In the genomic region with DNA sequence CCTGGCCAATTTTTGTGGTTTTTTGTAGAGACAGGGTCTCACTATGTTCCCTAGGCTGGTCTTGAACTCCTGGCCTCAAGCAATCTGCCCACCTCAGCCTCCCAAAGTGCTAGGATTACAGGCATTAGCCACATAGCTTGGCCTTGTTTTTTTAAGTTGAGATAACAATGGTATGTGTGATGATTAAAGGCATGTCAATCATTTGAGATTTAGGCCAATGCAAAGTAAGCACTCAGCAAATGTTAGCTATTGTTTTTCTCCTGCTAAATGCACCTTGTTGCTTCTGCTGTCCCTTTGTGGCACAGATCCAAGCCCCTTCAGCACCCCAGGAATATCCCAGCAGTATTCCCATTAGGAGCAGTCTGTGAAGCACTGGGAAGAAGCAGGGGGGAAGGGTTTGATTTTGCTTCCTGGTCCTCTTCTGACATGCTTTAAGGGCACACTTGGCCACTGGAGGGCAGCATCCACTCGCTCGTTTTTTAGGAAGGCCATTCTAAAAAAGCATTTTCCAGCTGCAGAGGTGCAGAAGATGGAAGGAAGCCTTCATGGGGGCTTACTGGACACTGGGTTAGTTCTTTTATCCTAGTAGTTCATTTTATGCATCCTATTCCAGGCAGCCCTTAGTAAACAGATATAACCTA, we compare ENCODE assay signal across 8 cellular contexts.
DNase-seq lines count a peak whose midpoint lies in the region; ATAC-seq and TF ChIP-seq lines count a peak whose summit lies in the region.

No MANE protein-coding gene starts in this region.

- H3K9me3 Mint-ChIP-seq in activated CD8-positive, alpha-beta memory T cell treated with anti-CD3 and anti-CD28 coated beads, Interleukin-2, amount 10 ng/mL, durations not matched to agents 7 days and 5 days (ENCODE audit: low read depth) = peaks cover 2% of the 10 kb centered on the region

- CTCF ChIA-PET in activated CD8-positive, alpha-beta memory T cell treated with anti-CD3 and anti-CD28 coated beads, Interleukin-2, amount 10 ng/mL, durations not matched to agents 7 days and 5 days (lab: Charles Lee) = interaction anchor here (0.7 to 4.7 kb wide), 22 partner anchors 9 to 587 kb away, joined by 3 to 32 read pairs (median 4); no protein-coding TSS in a partner anchor

- DNase-seq in COLO829 (ENCODE audit: low spot score) = peak; percentile 89
- DNase-seq in HUDEP-2 (lab: John Stamatoyannopoulos, UW; ENCODE audit: unreplicated experiment in 76 of 76) = peak in 56 of 76 experiments; percentile 2 to 66 (median 38)
- DNase-seq in NOMO-1 treated with dmso at 0.1 percent for 144 hours (lab: John Stamatoyannopoulos, UW; ENCODE audit: unreplicated experiment) = peak; percentile 60
- peak; percentile 82 for DNase-seq in activated CD8-positive, alpha-beta memory T cell treated with anti-CD3 and anti-CD28 coated beads, Interleukin-2, amount 10 ng/mL, durations not matched to agents 7 days and 5 days
- peak; percentile 82 for DNase-seq in epithelial cell of esophagus (ENCODE audit: low read depth)
- peak; percentile 83 for DNase-seq in myocyte (ENCODE audit: low read depth)
- peak; percentile 29 to 39 for DNase-seq in stimulated activated CD8-positive, alpha-beta memory T cell treated with anti-CD3 and anti-CD28 coated beads, Interleukin-7, amount 100 ng/mL, for 48 hours (ENCODE audit: extremely low read depth in 1 of 2, low read depth in 1 of 2)

- no peaks in the 10 kb centered on the region for H3K27me3 Mint-ChIP-seq in activated CD8-positive, alpha-beta memory T cell treated with anti-CD3 and anti-CD28 coated beads, Interleukin-2, amount 10 ng/mL, durations not matched to agents 7 days and 5 days

- H3K36me3 Mint-ChIP-seq in activated CD8-positive, alpha-beta memory T cell treated with anti-CD3 and anti-CD28 coated beads, Interleukin-2, amount 10 ng/mL, durations not matched to agents 7 days and 5 days = no peaks in the 10 kb centered on the region

- H3K27ac Mint-ChIP-seq in activated CD8-positive, alpha-beta memory T cell treated with anti-CD3 and anti-CD28 coated beads, Interleukin-2, amount 10 ng/mL, durations not matched to agents 7 days and 5 days = no peak overlapping the region

- H3K4me3 Mint-ChIP-seq in activated CD8-positive, alpha-beta memory T cell treated with anti-CD3 and anti-CD28 coated beads, Interleukin-2, amount 10 ng/mL, durations not matched to agents 7 days and 5 days = no peak overlapping the region

- H3K4me3 ChIP-seq in epithelial cell of esophagus (ENCODE audit: low read length) = no peak overlapping the region

- H3K4me1 Mint-ChIP-seq in activated CD8-positive, alpha-beta memory T cell treated with anti-CD3 and anti-CD28 coated beads, Interleukin-2, amount 10 ng/mL, durations not matched to agents 7 days and 5 days = no peaks in the 10 kb centered on the region

- TF ChIP-seq CTCF in epithelial cell of esophagus (IDR thresholded peaks at IDR 0.05; ENCODE audit: insufficient read depth, low read depth, low read length, missing control alignments) = peak; percentile 84

- ATAC-seq in activated CD8-positive, alpha-beta memory T cell treated with anti-CD3 and anti-CD28 coated beads, Interleukin-2, amount 10 ng/mL, durations not matched to agents 7 days and 5 days = peak; percentile 36
- no peak for ATAC-seq in HG02798 (IDR thresholded peaks at IDR 0.05; ENCODE audit: poor library complexity, unreplicated experiment)

Comparison
In these comparisons a context has a peak if more than half of its experiments do, and no peak if none do; other contexts are left out.
1. DNase-seq: peak in every context shown above with its lines; median percentile 89 in COLO829; 83 in myocyte; 82 in activated CD8-positive, alpha-beta memory T cell treated with anti-CD3 and anti-CD28 coated beads, Interleukin-2, amount 10 ng/mL, durations not matched to agents 7 days and 5 days; 82 in epithelial cell of esophagus; 60 in NOMO-1 treated with dmso at 0.1 percent for 144 hours; 38 in HUDEP-2; 34 in stimulated activated CD8-positive, alpha-beta memory T cell treated with anti-CD3 and anti-CD28 coated beads, Interleukin-7, amount 100 ng/mL, for 48 hours.